ENCODE assay signal across 1 cellular context in genomic region chr16:58392215-58393137, GRCh38.
A peak's percentile ranks its signal among the peaks of the same experiment; 100 is the strongest.
TF ChIP-seq lines count a peak whose summit lies in the region.

GINS3 (plus strand) TSS chr16:58392471; CDS start chr16:58392602, 131 bp downstream.

TF ChIP-seq in HepG2, 621 proteins besides CTCF, POLR2A, EP300 and RAD21 (continued from another document and continues in another):
- peak; percentile 85 for TF ChIP-seq POGZ (CRISPR knock-in tag; IDR thresholded peaks at IDR 0.05)
- TF ChIP-seq, protein P1, sequence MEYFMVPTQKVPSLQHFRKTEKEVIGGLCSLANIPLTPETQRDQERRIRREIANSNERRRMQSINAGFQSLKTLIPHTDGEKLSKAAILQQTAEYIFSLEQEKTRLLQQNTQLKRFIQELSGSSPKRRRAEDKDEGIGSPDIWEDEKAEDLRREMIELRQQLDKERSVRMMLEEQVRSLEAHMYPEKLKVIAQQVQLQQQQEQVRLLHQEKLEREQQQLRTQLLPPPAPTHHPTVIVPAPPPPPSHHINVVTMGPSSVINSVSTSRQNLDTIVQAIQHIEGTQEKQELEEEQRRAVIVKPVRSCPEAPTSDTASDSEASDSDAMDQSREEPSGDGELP (IDR thresholded peaks at IDR 0.05; ENCODE audit: borderline replicate concordance, low read depth): peak; percentile 41; the same call in 1 of the 2 replicates
- 0 out of 2 replicates have a peak, but pooled peaks have one; percentile 63 for TF ChIP-seq ZFP37 (CRISPR knock-in tag; IDR thresholded peaks at IDR 0.05; ENCODE audit: borderline replicate concordance)
- 0 out of 2 replicates have a peak, but pooled peaks have one; percentile 8 for TF ChIP-seq ZNF121 (CRISPR knock-in tag; IDR thresholded peaks at IDR 0.05)
- TF ChIP-seq PPARG (CRISPR knock-in tag; conservative IDR thresholded peaks at IDR 0.05): no peak; the same call in 1 of the 2 replicates
- peak; percentile 83; the same call in 1 of the 2 replicates for TF ChIP-seq MYC (CRISPR knock-in tag; IDR thresholded peaks at IDR 0.05; ENCODE audit: borderline replicate concordance)
- TF ChIP-seq ZNF616 (CRISPR knock-in tag; IDR thresholded peaks at IDR 0.05; ENCODE audit: low read depth): 0 out of 2 replicates have a peak, but pooled peaks have one; percentile 58
- TF ChIP-seq AHR (CRISPR knock-in tag; IDR thresholded peaks at IDR 0.05): peak; percentile 19; the same call in 1 of the 2 replicates
- TF ChIP-seq, protein P2, sequence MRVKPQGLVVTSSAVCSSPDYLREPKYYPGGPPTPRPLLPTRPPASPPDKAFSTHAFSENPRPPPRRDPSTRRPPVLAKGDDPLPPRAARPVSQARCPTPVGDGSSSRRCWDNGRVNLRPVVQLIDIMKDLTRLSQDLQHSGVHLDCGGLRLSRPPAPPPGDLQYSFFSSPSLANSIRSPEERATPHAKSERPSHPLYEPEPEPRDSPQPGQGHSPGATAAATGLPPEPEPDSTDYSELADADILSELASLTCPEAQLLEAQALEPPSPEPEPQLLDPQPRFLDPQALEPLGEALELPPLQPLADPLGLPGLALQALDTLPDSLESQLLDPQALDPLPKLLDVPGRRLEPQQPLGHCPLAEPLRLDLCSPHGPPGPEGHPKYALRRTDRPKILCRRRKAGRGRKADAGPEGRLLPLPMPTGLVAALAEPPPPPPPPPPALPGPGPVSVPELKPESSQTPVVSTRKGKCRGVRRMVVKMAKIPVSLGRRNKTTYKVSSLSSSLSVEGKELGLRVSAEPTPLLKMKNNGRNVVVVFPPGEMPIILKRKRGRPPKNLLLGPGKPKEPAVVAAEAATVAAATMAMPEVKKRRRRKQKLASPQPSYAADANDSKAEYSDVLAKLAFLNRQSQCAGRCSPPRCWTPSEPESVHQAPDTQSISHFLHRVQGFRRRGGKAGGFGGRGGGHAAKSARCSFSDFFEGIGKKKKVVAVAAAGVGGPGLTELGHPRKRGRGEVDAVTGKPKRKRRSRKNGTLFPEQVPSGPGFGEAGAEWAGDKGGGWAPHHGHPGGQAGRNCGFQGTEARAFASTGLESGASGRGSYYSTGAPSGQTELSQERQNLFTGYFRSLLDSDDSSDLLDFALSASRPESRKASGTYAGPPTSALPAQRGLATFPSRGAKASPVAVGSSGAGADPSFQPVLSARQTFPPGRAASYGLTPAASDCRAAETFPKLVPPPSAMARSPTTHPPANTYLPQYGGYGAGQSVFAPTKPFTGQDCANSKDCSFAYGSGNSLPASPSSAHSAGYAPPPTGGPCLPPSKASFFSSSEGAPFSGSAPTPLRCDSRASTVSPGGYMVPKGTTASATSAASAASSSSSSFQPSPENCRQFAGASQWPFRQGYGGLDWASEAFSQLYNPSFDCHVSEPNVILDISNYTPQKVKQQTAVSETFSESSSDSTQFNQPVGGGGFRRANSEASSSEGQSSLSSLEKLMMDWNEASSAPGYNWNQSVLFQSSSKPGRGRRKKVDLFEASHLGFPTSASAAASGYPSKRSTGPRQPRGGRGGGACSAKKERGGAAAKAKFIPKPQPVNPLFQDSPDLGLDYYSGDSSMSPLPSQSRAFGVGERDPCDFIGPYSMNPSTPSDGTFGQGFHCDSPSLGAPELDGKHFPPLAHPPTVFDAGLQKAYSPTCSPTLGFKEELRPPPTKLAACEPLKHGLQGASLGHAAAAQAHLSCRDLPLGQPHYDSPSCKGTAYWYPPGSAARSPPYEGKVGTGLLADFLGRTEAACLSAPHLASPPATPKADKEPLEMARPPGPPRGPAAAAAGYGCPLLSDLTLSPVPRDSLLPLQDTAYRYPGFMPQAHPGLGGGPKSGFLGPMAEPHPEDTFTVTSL (CRISPR knock-in tag; IDR thresholded peaks at IDR 0.05; ENCODE audit: borderline replicate concordance): peak; percentile 54; the same call in 1 of the 2 replicates
- TF ChIP-seq ETV6 (CRISPR knock-in tag; conservative IDR thresholded peaks at IDR 0.05): peak; percentile 83
- no peak for TF ChIP-seq TCF12 (IDR thresholded peaks at IDR 0.05)
- 0 out of 2 replicates have a peak, but pooled peaks have one; percentile 56 for TF ChIP-seq TCF12 (CRISPR knock-in tag; IDR thresholded peaks at IDR 0.05)
- peak; percentile 9; the same call in 1 of the 2 replicates for TF ChIP-seq ZNF101 (CRISPR knock-in tag; IDR thresholded peaks at IDR 0.05; ENCODE audit: borderline replicate concordance, low read depth)
- TF ChIP-seq ZNF468 (CRISPR knock-in tag; IDR thresholded peaks at IDR 0.05): peak; percentile 93
- TF ChIP-seq PHF21A (CRISPR knock-in tag; IDR thresholded peaks at IDR 0.05): peak; percentile 91
- TF ChIP-seq ZNF343 (CRISPR knock-in tag; IDR thresholded peaks at IDR 0.05): peak; percentile 72; the same call in 1 of the 2 replicates
- peak; percentile 49; the same call in 1 of the 2 replicates for TF ChIP-seq ZNF713 (CRISPR knock-in tag; IDR thresholded peaks at IDR 0.05)
- TF ChIP-seq KDM4B (CRISPR knock-in tag; IDR thresholded peaks at IDR 0.05): peak; percentile 75
- TF ChIP-seq, protein P3, sequence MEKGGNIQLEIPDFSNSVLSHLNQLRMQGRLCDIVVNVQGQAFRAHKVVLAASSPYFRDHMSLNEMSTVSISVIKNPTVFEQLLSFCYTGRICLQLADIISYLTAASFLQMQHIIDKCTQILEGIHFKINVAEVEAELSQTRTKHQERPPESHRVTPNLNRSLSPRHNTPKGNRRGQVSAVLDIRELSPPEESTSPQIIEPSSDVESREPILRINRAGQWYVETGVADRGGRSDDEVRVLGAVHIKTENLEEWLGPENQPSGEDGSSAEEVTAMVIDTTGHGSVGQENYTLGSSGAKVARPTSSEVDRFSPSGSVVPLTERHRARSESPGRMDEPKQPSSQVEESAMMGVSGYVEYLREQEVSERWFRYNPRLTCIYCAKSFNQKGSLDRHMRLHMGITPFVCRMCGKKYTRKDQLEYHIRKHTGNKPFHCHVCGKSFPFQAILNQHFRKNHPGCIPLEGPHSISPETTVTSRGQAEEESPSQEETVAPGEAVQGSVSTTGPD (CRISPR knock-in tag; IDR thresholded peaks at IDR 0.05): no peak
- no peak for TF ChIP-seq ZNF460 (CRISPR knock-in tag; IDR thresholded peaks at IDR 0.05; ENCODE audit: borderline replicate concordance)
- no peak; the same call in 1 of the 2 replicates for TF ChIP-seq NFKBIZ (CRISPR knock-in tag; IDR thresholded peaks at IDR 0.05)
- TF ChIP-seq WIZ (CRISPR knock-in tag; IDR thresholded peaks at IDR 0.05): peak; percentile 87
- peak; percentile 56 for TF ChIP-seq NFYC (CRISPR knock-in tag; IDR thresholded peaks at IDR 0.05)
- peak; percentile 90; the same call in 1 of the 2 replicates for TF ChIP-seq ZNF224 (CRISPR knock-in tag; IDR thresholded peaks at IDR 0.05)
- TF ChIP-seq MAFF (IDR thresholded peaks at IDR 0.05; ENCODE audit: low read depth, low read length): peak; percentile 40; the same call in 1 of the 2 replicates
- peak; percentile 91 for TF ChIP-seq ARNT2 (CRISPR knock-in tag; IDR thresholded peaks at IDR 0.05; ENCODE audit: low read depth)
- peak; percentile 45; the same call in 1 of the 2 replicates for TF ChIP-seq MED1 (CRISPR knock-in tag; IDR thresholded peaks at IDR 0.05)
- TF ChIP-seq, protein P4, sequence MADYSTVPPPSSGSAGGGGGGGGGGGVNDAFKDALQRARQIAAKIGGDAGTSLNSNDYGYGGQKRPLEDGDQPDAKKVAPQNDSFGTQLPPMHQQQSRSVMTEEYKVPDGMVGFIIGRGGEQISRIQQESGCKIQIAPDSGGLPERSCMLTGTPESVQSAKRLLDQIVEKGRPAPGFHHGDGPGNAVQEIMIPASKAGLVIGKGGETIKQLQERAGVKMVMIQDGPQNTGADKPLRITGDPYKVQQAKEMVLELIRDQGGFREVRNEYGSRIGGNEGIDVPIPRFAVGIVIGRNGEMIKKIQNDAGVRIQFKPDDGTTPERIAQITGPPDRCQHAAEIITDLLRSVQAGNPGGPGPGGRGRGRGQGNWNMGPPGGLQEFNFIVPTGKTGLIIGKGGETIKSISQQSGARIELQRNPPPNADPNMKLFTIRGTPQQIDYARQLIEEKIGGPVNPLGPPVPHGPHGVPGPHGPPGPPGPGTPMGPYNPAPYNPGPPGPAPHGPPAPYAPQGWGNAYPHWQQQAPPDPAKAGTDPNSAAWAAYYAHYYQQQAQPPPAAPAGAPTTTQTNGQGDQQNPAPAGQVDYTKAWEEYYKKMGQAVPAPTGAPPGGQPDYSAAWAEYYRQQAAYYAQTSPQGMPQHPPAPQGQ (CRISPR knock-in tag; IDR thresholded peaks at IDR 0.05; ENCODE audit: borderline replicate concordance): no peak
- TF ChIP-seq SNRNP70 (IDR thresholded peaks at IDR 0.05; ENCODE audit: low read depth, low read length): no peak
- TF ChIP-seq, protein P5, sequence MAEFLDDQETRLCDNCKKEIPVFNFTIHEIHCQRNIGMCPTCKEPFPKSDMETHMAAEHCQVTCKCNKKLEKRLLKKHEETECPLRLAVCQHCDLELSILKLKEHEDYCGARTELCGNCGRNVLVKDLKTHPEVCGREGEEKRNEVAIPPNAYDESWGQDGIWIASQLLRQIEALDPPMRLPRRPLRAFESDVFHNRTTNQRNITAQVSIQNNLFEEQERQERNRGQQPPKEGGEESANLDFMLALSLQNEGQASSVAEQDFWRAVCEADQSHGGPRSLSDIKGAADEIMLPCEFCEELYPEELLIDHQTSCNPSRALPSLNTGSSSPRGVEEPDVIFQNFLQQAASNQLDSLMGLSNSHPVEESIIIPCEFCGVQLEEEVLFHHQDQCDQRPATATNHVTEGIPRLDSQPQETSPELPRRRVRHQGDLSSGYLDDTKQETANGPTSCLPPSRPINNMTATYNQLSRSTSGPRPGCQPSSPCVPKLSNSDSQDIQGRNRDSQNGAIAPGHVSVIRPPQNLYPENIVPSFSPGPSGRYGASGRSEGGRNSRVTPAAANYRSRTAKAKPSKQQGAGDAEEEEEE (CRISPR knock-in tag; IDR thresholded peaks at IDR 0.05; ENCODE audit: borderline replicate concordance): no peak
- TF ChIP-seq ZSCAN29 (CRISPR knock-in tag; conservative IDR thresholded peaks at IDR 0.05): peak; percentile 96
- 0 out of 2 replicates have a peak, but pooled peaks have one; percentile 54 for TF ChIP-seq ATF6 (CRISPR knock-in tag; conservative IDR thresholded peaks at IDR 0.05)
- peak; percentile 61; the same call in 1 of the 2 replicates for TF ChIP-seq HDAC2 (CRISPR knock-in tag; IDR thresholded peaks at IDR 0.05)
- no peak for TF ChIP-seq ZNF552 (CRISPR knock-in tag; IDR thresholded peaks at IDR 0.05; ENCODE audit: borderline replicate concordance)
- TF ChIP-seq EED (CRISPR knock-in tag; IDR thresholded peaks at IDR 0.05): peak; percentile 96
- no peak for TF ChIP-seq ZKSCAN1 (IDR thresholded peaks at IDR 0.05; ENCODE audit: low read length)
- peak; percentile 92; the same call in 1 of the 2 replicates for TF ChIP-seq HMGXB3 (CRISPR knock-in tag; IDR thresholded peaks at IDR 0.05; ENCODE audit: borderline replicate concordance)
- TF ChIP-seq PHF20 (CRISPR knock-in tag; IDR thresholded peaks at IDR 0.05): peak; percentile 86
- peak; percentile 52; the same call in 1 of the 2 replicates for TF ChIP-seq ZBTB42 (CRISPR knock-in tag; IDR thresholded peaks at IDR 0.05)
- TF ChIP-seq RNF2 (conservative IDR thresholded peaks at IDR 0.05; ENCODE audit: low read depth): peak; percentile 87; the same call in 1 of the 2 replicates
- no peak; the same call in 1 of the 2 replicates for TF ChIP-seq ZNF20 (CRISPR knock-in tag; IDR thresholded peaks at IDR 0.05)
- no peak for TF ChIP-seq RFX5 (IDR thresholded peaks at IDR 0.05; ENCODE audit: low read depth, low read length)
- peak; percentile 91; the same call in 1 of the 2 replicates for TF ChIP-seq ZNF557 (CRISPR knock-in tag; IDR thresholded peaks at IDR 0.05)
- TF ChIP-seq NFIB (CRISPR knock-in tag; IDR thresholded peaks at IDR 0.05; ENCODE audit: borderline replicate concordance): no peak
